In the genomic region with DNA sequence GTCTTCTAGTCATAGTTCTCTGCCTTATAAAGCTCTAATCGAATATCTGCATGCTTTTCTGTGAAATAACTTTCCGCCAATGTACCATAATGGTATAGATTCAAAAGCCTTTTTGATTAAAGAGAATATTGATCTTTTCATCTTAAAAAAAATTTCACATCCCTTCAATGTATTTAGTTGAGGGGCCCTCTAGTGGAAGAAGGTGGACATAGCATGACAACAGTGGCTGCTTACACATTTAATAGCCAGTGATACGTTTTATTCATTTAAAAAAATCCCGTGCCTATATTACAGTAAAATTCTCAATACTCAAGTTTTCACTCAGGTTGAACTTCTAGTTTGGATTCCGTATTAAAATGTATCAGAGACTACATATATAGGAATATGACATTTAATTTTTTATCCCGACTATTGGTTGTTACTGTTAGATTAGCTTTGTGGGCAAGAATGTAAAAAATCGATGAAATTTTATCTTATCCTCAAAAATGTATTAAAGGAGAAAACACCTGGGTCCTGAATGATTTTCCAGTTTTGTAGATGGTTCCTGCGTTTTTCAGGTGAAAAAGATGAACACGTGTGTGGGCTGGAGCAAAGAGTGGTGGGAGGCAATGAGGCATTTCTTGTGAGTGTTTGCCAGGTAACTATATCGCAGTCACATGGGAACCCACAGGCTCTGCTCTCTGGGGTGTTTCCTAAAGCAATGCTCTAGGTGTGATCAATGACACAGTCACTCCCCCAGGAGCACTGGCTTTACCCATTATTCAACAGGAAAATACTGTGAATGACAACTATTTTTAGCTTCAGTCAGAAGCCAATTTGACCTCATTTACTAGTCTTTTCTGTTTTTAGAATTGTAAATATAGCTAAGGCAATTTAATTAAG, we compare ENCODE assay signal across 9 cellular contexts. TPM values are rescaled to one million over a fixed set of nuclear protein-coding genes. Genes with fewer than 3 reads are reported as not detected.
DNase-seq lines count a peak whose midpoint lies in the region; ATAC-seq and TF ChIP-seq lines count a peak whose summit lies in the region.
"Had no signal": no experiment of that assay in that cellular context is flagged by ENCODE, and none has a peak within 500 bp of the region (broad histone marks: within the 10 kb centered on the region; RNA-seq: fewer than 3 reads in every experiment).

No MANE protein-coding gene starts in this region.

- H2AFZ ChIP-seq in KMS-11 (ENCODE audit: low read depth), result no peak overlapping the region

- no peaks in the 10 kb centered on the region for H3K9me3 Mint-ChIP-seq in activated CD8-positive, alpha-beta T cell treated with anti-CD3 and anti-CD28 coated beads for 36 hours

- POLR2A ChIA-PET in activated CD8-positive, alpha-beta T cell treated with anti-CD3 and anti-CD28 coated beads for 36 hours (lab: Charles Lee), result no interaction called here

- H3K27me3 ChIP-seq in KMS-11 (ENCODE audit: insufficient read depth, low read depth), result no peaks in the 10 kb centered on the region
- H3K27me3 ChIP-seq in stomach, result no peaks in the 10 kb centered on the region
- H3K27me3 ChIP-seq: BLaER1 treated with 17β-estradiol and CSF1 and Interleukin-3, amounts not matched to agents 10 nM and 100 nM had no signal

- no peak overlapping the region for H3K4me2 ChIP-seq in KMS-11
- H3K4me2 ChIP-seq: BLaER1 treated with 17β-estradiol and CSF1 and Interleukin-3, amounts not matched to agents 10 nM and 100 nM had no signal

- DNase-seq in NCI-H2029 treated with DMSO at 0.1 percent for 48 hours (lab: John Stamatoyannopoulos, UW) (peak; percentile 1), NCI-H2029 (lab: John Stamatoyannopoulos, UW) (no peak), iPS-NIHi7 (ENCODE audit: extremely low spot score) (peak; percentile 30), stomach (no peak)
- DNase-seq in activated CD8-positive, alpha-beta T cell treated with anti-CD3 and anti-CD28 coated beads for 36 hours, result peak; percentile 58
- no peak for DNase-seq in effector CD8-positive, alpha-beta T cell (lab: John Stamatoyannopoulos, UW)

- no peak overlapping the region for H3K4me3 ChIP-seq in KMS-11 (IDR thresholded peaks at IDR 0.05; ENCODE audit: insufficient read depth, low read depth, low read length)
- no peak overlapping the region for H3K4me3 ChIP-seq in stomach
- H3K4me3 ChIP-seq: BLaER1 treated with 17β-estradiol and CSF1 and Interleukin-3, amounts not matched to agents 10 nM and 100 nM had no signal

- H3K4me3 Mint-ChIP-seq in activated CD8-positive, alpha-beta T cell treated with anti-CD3 and anti-CD28 coated beads for 36 hours, result no peak overlapping the region

- no peak for TF ChIP-seq POLR2A in stomach (IDR thresholded peaks at IDR 0.05)

- H3K79me2 ChIP-seq in KMS-11 (ENCODE audit: insufficient read depth, low read depth), result no peaks in the 10 kb centered on the region

- H3K36me3 ChIP-seq in KMS-11 (ENCODE audit: insufficient read depth) (no peaks in the 10 kb centered on the region), stomach (no peaks in the 10 kb centered on the region)
- H3K36me3 ChIP-seq: BLaER1 treated with 17β-estradiol and CSF1 and Interleukin-3, amounts not matched to agents 10 nM and 100 nM had no signal

- TF ChIP-seq EP300 in stomach (IDR thresholded peaks at IDR 0.05), result no peak

- peak; percentile 71 for ATAC-seq in GM21381 (IDR thresholded peaks at IDR 0.05; ENCODE audit: unreplicated experiment)
- peak; percentile 37 for ATAC-seq in activated CD8-positive, alpha-beta T cell treated with anti-CD3 and anti-CD28 coated beads for 36 hours

- 33 to 38% (median 36%) methylated on average over 10 of the region's 10 CpGs for WGBS in stomach, 5 donors

- H3K9me3 ChIP-seq in stomach, result no peaks in the 10 kb centered on the region

- no peak overlapping the region for H3K9ac ChIP-seq in KMS-11
- H3K9ac ChIP-seq: BLaER1 treated with 17β-estradiol and CSF1 and Interleukin-3, amounts not matched to agents 10 nM and 100 nM had no signal

- no peaks in the 10 kb centered on the region for H3K4me1 Mint-ChIP-seq in activated CD8-positive, alpha-beta T cell treated with anti-CD3 and anti-CD28 coated beads for 36 hours (ENCODE audit: low read depth)

- H4K20me1 ChIP-seq in KMS-11 (ENCODE audit: insufficient read depth), result no peaks in the 10 kb centered on the region
- H4K20me1 ChIP-seq: BLaER1 treated with 17β-estradiol and CSF1 and Interleukin-3, amounts not matched to agents 10 nM and 100 nM had no signal

- no peak overlapping the region for H3K27ac Mint-ChIP-seq in activated CD8-positive, alpha-beta T cell treated with anti-CD3 and anti-CD28 coated beads for 36 hours

- CTCF ChIA-PET in activated CD8-positive, alpha-beta T cell treated with anti-CD3 and anti-CD28 coated beads for 36 hours (lab: Charles Lee), result interaction anchor here (0.7 to 1.5 kb wide), 6 partner anchors 8 to 69 kb away, joined by 3 to 4 read pairs (median 4); partner anchors contain the start of gene PNLIPRP1

- H3K4me1 ChIP-seq in KMS-11 (ENCODE audit: low read depth, poor library complexity, severe bottlenecking) (no peaks in the 10 kb centered on the region), stomach (no peaks in the 10 kb centered on the region)

- peak; percentile 77 for TF ChIP-seq CTCF in KMS-11 (conservative IDR thresholded peaks at IDR 0.05; ENCODE audit: low read depth, low read length)
- TF ChIP-seq CTCF in activated CD8-positive, alpha-beta T cell treated with anti-CD3 and anti-CD28 coated beads for 36 hours (IDR thresholded peaks at IDR 0.05), result peak; percentile 80
- TF ChIP-seq CTCF in stomach (IDR thresholded peaks at IDR 0.05), result peak in 4 of 7 experiments; percentile 33 to 77 (median 74)

- intact Hi-C loops in activated CD8-positive, alpha-beta T cell treated with anti-CD3 and anti-CD28 coated beads for 36 hours (cut with micrococcal nuclease), result no loop called here
- intact Hi-C loops in stomach (cut with DNase I; ENCODE audit: low total_unique reads), result no loop called here

- peaks cover 1% of the 10 kb centered on the region for H3K27me3 Mint-ChIP-seq in activated CD8-positive, alpha-beta T cell treated with anti-CD3 and anti-CD28 coated beads for 36 hours

- H3K27ac ChIP-seq in KMS-11 (no peak overlapping the region), stomach (no peak overlapping the region)
- H3K27ac ChIP-seq: BLaER1 treated with 17β-estradiol and CSF1 and Interleukin-3, amounts not matched to agents 10 nM and 100 nM had no signal

- no peaks in the 10 kb centered on the region for H3K36me3 Mint-ChIP-seq in activated CD8-positive, alpha-beta T cell treated with anti-CD3 and anti-CD28 coated beads for 36 hours (ENCODE audit: low read depth)

RNA-seq across cellular contexts. Expression of gene PNLIP, which starts 24.1 kb away (rescaled TPM):
- total RNA-seq in activated CD8-positive, alpha-beta T cell treated with anti-CD3 and anti-CD28 coated beads for 36 hours, result not detected
- total RNA-seq in stomach, result not detected
- 1 to 10 TPM; 1.0 to 6.7 (median 1.1) TPM for polyA plus RNA-seq in stomach

Comparison
In these comparisons a context has a peak if more than half of its experiments do, and no peak if none do; other contexts are left out.
1. DNase-seq: peak in NCI-H2029 treated with DMSO at 0.1 percent for 48 hours (single experiment), activated CD8-positive, alpha-beta T cell treated with anti-CD3 and anti-CD28 coated beads for 36 hours (single experiment) and iPS-NIHi7 (single experiment); none in NCI-H2029 (single experiment), stomach (single experiment) and effector CD8-positive, alpha-beta T cell (single experiment).
2. Peak in every context shown above with its lines, with median percentiles within 50 percentile points of each other: CTCF ChIP-seq.